ENCODE assay signal across 12 cellular contexts in the genomic region with DNA sequence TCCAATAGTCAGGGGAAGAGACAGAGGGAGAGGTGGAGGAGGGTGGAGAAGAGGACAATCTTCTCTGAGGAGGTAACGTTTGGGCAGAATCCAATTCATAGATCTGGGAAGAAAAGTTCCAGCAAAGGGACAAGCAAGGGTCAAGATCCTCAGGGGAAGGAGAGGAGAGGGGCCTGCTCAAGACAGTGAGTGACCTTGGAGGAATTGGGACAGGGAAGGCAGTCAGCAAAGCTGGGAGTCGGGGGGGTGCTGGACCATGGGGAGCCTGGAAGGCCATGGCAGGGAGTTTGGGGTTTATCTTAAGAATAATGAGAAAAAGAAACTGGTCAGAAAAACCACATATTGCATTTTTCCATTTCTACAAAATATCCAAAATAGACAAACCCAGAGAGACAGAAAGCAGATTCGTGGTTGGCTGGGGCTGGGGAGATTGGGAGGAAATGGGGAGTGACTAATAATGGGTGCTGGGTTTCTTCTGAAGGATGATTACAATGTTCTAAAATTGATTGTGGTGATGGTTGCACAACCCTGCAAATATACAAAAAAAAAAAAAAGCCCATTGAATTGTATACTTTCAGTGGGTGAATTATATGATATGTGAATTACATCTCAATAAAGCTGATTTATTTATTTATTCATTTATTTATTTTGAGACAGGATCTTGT. TPM values are rescaled to one million over a fixed set of nuclear protein-coding genes. Genes with fewer than 3 reads are reported as not detected.
DNase-seq lines count a peak whose midpoint lies in the region; ATAC-seq and TF ChIP-seq lines count a peak whose summit lies in the region.
"Had no signal": no experiment of that assay in that cellular context is flagged by ENCODE, and none has a peak within 500 bp of the region (broad histone marks: within the 10 kb centered on the region; RNA-seq: fewer than 3 reads in every experiment).

No MANE protein-coding gene starts in this region.

- H2BK20ac ChIP-seq in H9 (ENCODE audit: low read depth, low read length, poor library complexity, severe bottlenecking) = no peak overlapping the region

- no peak for TF ChIP-seq POLR2A in erythroblast (IDR thresholded peaks at IDR 0.05; ENCODE audit: low read length)

- H4K5ac ChIP-seq in H9 (ENCODE audit: insufficient read length, low read depth, low read length) = no peak overlapping the region

- no peak overlapping the region for H3K14ac ChIP-seq in H9 (ENCODE audit: insufficient read depth, low read length)

- no peaks in the 10 kb centered on the region for H3K27me3 ChIP-seq in BLaER1 treated with 17β-estradiol and CSF1 and Interleukin-3, amounts not matched to agents 10 nM and 100 nM
- H3K27me3 ChIP-seq in H9 (ENCODE audit: insufficient read depth, low read length) = no peaks in the 10 kb centered on the region
- H3K27me3 ChIP-seq: vagina had no signal

- peak overlapping the region; percentile 72 to 96 (median 89) for H3K4me2 ChIP-seq in BLaER1 treated with 17β-estradiol and CSF1 and Interleukin-3, amounts not matched to agents 10 nM and 100 nM
- no peak overlapping the region for H3K4me2 ChIP-seq in H9 (ENCODE audit: insufficient read depth, insufficient read length, low read length)

- H2BK15ac ChIP-seq in H9 (ENCODE audit: low read depth, low read length) = no peak overlapping the region

- peaks cover 0 to 7% (median 0%) of the 10 kb centered on the region in 11 experiments; a peak in 2 of 22 replicates for H3K36me3 ChIP-seq in BLaER1 treated with 17β-estradiol and CSF1 and Interleukin-3, amounts not matched to agents 10 nM and 100 nM
- H3K36me3 ChIP-seq: vagina had no signal

- H3K4me3 Mint-ChIP-seq in H9 = no peak overlapping the region

- no peak overlapping the region for H3T11ph ChIP-seq in H9 (ENCODE audit: low read length)

- no CpG with 5 or more reads among the region's 3 CpGs for WGBS in H9 (ENCODE audit: extremely low coverage, insufficient read length, low lambda C conversion rate)

- H3K27ac ChIP-seq in BLaER1 treated with 17β-estradiol and CSF1 and Interleukin-3, amounts not matched to agents 10 nM and 100 nM = peak overlapping the region; percentile 73 to 94 (median 89)
- no peak overlapping the region for H3K27ac ChIP-seq in H9 (ENCODE audit: insufficient read length, low read depth, low read length)
- H3K27ac ChIP-seq: RWPE1, vagina had no signal

- no peaks in the 10 kb centered on the region for H3K9me3 Mint-ChIP-seq in H9

- H3K27me3 Mint-ChIP-seq in H9 (ENCODE audit: low read depth) = no peaks in the 10 kb centered on the region; the same call in 1 of the 2 replicates

- H2BK5ac ChIP-seq in H9 (ENCODE audit: insufficient read length, low read length) = no peak overlapping the region

- peak overlapping the region in 5 of 10 experiments; percentile 5 to 46 (median 42); a peak in 7 of 20 replicates for H3K4me3 ChIP-seq in BLaER1 treated with 17β-estradiol and CSF1 and Interleukin-3, amounts not matched to agents 10 nM and 100 nM
- no peak overlapping the region for H3K4me3 ChIP-seq in foreskin fibroblast (ENCODE audit: low read depth in 1 of 2, low read length in 2 of 2)
- H3K4me3 ChIP-seq: vagina had no signal

- no peak overlapping the region for H3K23ac ChIP-seq in H9 (ENCODE audit: insufficient read length, low read depth, low read length)

- H3K27ac Mint-ChIP-seq in H9 = 0 out of 7 replicates have a peak overlapping the region, but pooled peaks of 1 of the 3 experiments have one; percentile 36

- H3K79me2 ChIP-seq in H9 (ENCODE audit: insufficient read depth, low read length) = no peaks in the 10 kb centered on the region

- H4K20me1 ChIP-seq in BLaER1 treated with 17β-estradiol and CSF1 and Interleukin-3, amounts not matched to agents 10 nM and 100 nM = no peaks in the 10 kb centered on the region
- no peaks in the 10 kb centered on the region for H4K20me1 ChIP-seq in H9 (ENCODE audit: control insufficient read depth, insufficient read depth, insufficient read length)

- peaks cover 13 to 22% of the 10 kb centered on the region in 2 experiments for H3K4me1 Mint-ChIP-seq in H9

- H3K36me3 Mint-ChIP-seq in H9 (ENCODE audit: insufficient read depth in 1 of 3, low read depth in 3 of 3) = no peaks in the 10 kb centered on the region

- H3K79me1 ChIP-seq in H9 (ENCODE audit: insufficient read depth, low read depth, low read length, poor library complexity, severe bottlenecking) = no peaks in the 10 kb centered on the region

- H3K56ac ChIP-seq in H9 (ENCODE audit: insufficient read length, low read depth, low read length) = no peak overlapping the region

- H2BK120ac ChIP-seq in H9 (ENCODE audit: low read depth, low read length, poor library complexity, severe bottlenecking) = no peak overlapping the region

- DNase-seq in H9 = peak; percentile 5
- DNase-seq in UCSD-AML1 (lab: John Stamatoyannopoulos, UW; ENCODE audit: unreplicated experiment) = peak; percentile 38
- peak; percentile 71 to 81 for DNase-seq in foreskin fibroblast
- no peak for DNase-seq in NCI-H187 (lab: John Stamatoyannopoulos, UW)
- no peak for DNase-seq in erythroblast (lab: John Stamatoyannopoulos, UW)
- DNase-seq: effector memory CD4-positive, alpha-beta T cell; mesendoderm had no signal

- peaks cover 70 to 100% (median 100%) of the 10 kb centered on the region in 10 experiments for H3K4me1 ChIP-seq in BLaER1 treated with 17β-estradiol and CSF1 and Interleukin-3, amounts not matched to agents 10 nM and 100 nM
- H3K4me1 ChIP-seq in H9 (ENCODE audit: insufficient read depth, low read length) = no peaks in the 10 kb centered on the region; the same call in 1 of the 2 replicates

- no peak for TF ChIP-seq CTCF in H9 (conservative IDR thresholded peaks at IDR 0.05)
- TF ChIP-seq CTCF in foreskin fibroblast (IDR thresholded peaks at IDR 0.05; ENCODE audit: low read depth, low read length) = no peak

- H3K23me2 ChIP-seq in H9 (ENCODE audit: insufficient read length, low read depth, low read length, poor library complexity, severe bottlenecking) = no peaks in the 10 kb centered on the region

- H4K91ac ChIP-seq in H9 (ENCODE audit: insufficient read length, low read depth, low read length) = no peak overlapping the region

- no peak overlapping the region for H3K18ac ChIP-seq in H9 (ENCODE audit: insufficient read length, low read depth, low read length)

- no peak overlapping the region for H4K8ac ChIP-seq in H9 (replicated peaks; ENCODE audit: insufficient read length, low read depth, low read length)

- no peaks in the 10 kb centered on the region for H3K9me3 ChIP-seq in BLaER1 treated with 17β-estradiol and CSF1 and Interleukin-3, amounts not matched to agents 10 nM and 100 nM (replicated peaks in 1 of 11)
- no peaks in the 10 kb centered on the region for H3K9me3 ChIP-seq in H9 (ENCODE audit: control insufficient read depth, low read depth, low read length)
- H3K9me3 ChIP-seq: vagina had no signal

- ATAC-seq in GM18520 (IDR thresholded peaks at IDR 0.05; ENCODE audit: unreplicated experiment) (no peak), GM18868 (IDR thresholded peaks at IDR 0.05; ENCODE audit: unreplicated experiment) (no peak)

- H2AFZ ChIP-seq in H9 (ENCODE audit: low read length) = no peak overlapping the region

- no peak overlapping the region for H2BK12ac ChIP-seq in H9 (ENCODE audit: insufficient read length, low read depth, low read length)

- peak overlapping the region; percentile 63 to 81 (median 76); a peak in 21 of 22 replicates for H3K9ac ChIP-seq in BLaER1 treated with 17β-estradiol and CSF1 and Interleukin-3, amounts not matched to agents 10 nM and 100 nM
- no peak overlapping the region for H3K9ac ChIP-seq in H9 (ENCODE audit: extremely low read depth, insufficient read length, low read length)

- no peak overlapping the region for H3K4ac ChIP-seq in H9 (ENCODE audit: low read depth, low read length)

- H2AK5ac ChIP-seq in H9 (ENCODE audit: insufficient read length, low read length) = no peak overlapping the region

RNA-seq across cellular contexts. Expression of gene SRP14, which starts 19.6 kb away (rescaled TPM):
- total RNA-seq in H9 (2021) = 200 and 208 TPM in 2 replicates

RNA-seq across cellular contexts. Expression of gene BMF, which starts 50.1 kb away (rescaled TPM):
- 13.2 and 15.0 TPM in 2 replicates for total RNA-seq in H9 (2021)

Comparison
In these comparisons a context has a peak if more than half of its experiments do, and no peak if none do; other contexts are left out.
1. DNase-seq: peak in H9 (single experiment), UCSD-AML1 (single experiment) and foreskin fibroblast (2 of 2); none in NCI-H187 (0 of 2) and erythroblast (0 of 2).